ENCODE assay signal across 20 cellular contexts in the genomic region with DNA sequence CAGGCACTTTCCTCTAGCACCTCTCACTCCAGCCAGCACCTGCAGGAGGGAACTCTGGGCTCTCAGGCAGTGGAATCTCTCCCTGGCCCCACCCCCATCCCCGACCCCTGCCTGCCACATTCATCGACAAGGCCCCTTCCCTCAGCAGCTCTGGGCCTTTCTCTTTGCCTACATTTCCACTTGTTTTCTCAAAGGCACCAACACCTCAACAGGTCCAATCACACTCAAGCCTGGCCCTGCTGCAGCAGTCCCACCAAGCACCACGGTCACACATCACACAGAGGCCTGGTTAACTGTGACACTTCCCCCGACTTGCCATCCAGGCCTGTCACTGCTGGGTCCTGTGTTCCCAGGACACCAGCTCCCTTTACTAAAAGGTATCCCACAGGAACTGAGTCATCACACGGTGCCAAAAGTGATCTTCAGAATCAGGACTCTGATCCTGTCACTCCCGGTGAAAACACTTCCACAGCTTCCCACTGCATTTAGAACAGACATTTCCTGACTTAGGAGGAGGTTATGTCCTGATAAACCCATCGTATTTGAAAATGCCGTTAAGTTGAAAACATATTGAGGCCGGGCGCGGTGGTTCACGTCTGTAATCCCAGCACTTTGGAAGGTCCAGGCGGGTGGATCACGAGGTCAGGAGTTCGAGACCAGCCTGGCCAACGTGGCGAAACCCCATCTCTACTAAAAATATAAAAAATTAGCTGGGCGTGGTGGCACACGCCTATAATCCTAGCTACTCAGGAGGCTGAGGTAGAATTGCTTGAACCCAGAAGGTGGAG. TPM values are rescaled to one million over a fixed set of nuclear protein-coding genes. Genes with fewer than 3 reads are reported as not detected.
A peak's percentile ranks its signal among the peaks of the same experiment; 100 is the strongest.
DNase-seq lines count a peak whose midpoint lies in the region; ATAC-seq and TF ChIP-seq lines count a peak whose summit lies in the region.
"Had no signal": no experiment of that assay in that cellular context is flagged by ENCODE, and none has a peak within 500 bp of the region (broad histone marks: within the 10 kb centered on the region; RNA-seq: fewer than 3 reads in every experiment).

No MANE protein-coding gene starts in this region.

- no peak overlapping the region for H3K4me3 Mint-ChIP-seq in brain

- no peak overlapping the region for H3K4me2 ChIP-seq in mesenchymal stem cell (ENCODE audit: low read length, poor library complexity, severe bottlenecking)
- H3K4me2 ChIP-seq: BLaER1 had no signal

- H2BK5ac ChIP-seq in mesenchymal stem cell (ENCODE audit: low read depth, low read length, poor library complexity, severe bottlenecking): no peak overlapping the region

- no peak overlapping the region for H2BK120ac ChIP-seq in mesenchymal stem cell (ENCODE audit: low read depth, low read length)

- H2AFZ ChIP-seq in mesenchymal stem cell (ENCODE audit: low read depth, low read length): no peak overlapping the region

- peak overlapping the region; percentile 89 for H3K27ac ChIP-seq in cardiac muscle cell
- H3K27ac ChIP-seq in heart right ventricle: peak overlapping the region in 1 of 10 donors; percentile 2
- no peak overlapping the region for H3K27ac ChIP-seq in mesenchymal stem cell (ENCODE audit: low read length, poor library complexity, severe bottlenecking)
- H3K27ac ChIP-seq: BLaER1, vagina, WERI-Rb-1 had no signal

- intact Hi-C loops in heart right ventricle (cut with DNase I): no loop called here

- H3K9me3 ChIP-seq in cardiac muscle cell (ENCODE audit: low read depth) (no peaks in the 10 kb centered on the region), heart right ventricle (no peaks in the 10 kb centered on the region), mesenchymal stem cell (ENCODE audit: control insufficient read depth, low read length) (no peaks in the 10 kb centered on the region)
- H3K9me3 ChIP-seq: BLaER1, breast epithelium, MG63, vagina had no signal

- H3K4ac ChIP-seq in mesenchymal stem cell (ENCODE audit: low read depth in 1 of 2, low read length in 2 of 2): no peak overlapping the region

- peak overlapping the region; percentile 19 for H4K91ac ChIP-seq in mesenchymal stem cell (ENCODE audit: low read length)

- H3K4me1 Mint-ChIP-seq in brain: peaks cover 7% of the 10 kb centered on the region

- no peak overlapping the region for H3K4me3 ChIP-seq in cardiac muscle cell
- no peak overlapping the region for H3K4me3 ChIP-seq in heart right ventricle
- no peak overlapping the region for H3K4me3 ChIP-seq in mesenchymal stem cell (ENCODE audit: insufficient read depth in 1 of 2, low read depth in 1 of 2, low read length in 2 of 2)
- H3K4me3 ChIP-seq: BLaER1, breast epithelium, MG63, skin epidermis, vagina had no signal

- peaks cover 62% of the 10 kb centered on the region for H3K79me1 ChIP-seq in mesenchymal stem cell (replicated peaks; ENCODE audit: low read length, poor library complexity, severe bottlenecking)

- no peak overlapping the region for H4K8ac ChIP-seq in mesenchymal stem cell (ENCODE audit: low read length)

- H2AK5ac ChIP-seq in mesenchymal stem cell (ENCODE audit: low read length, severe bottlenecking): no peak overlapping the region

- H3K36me3 Mint-ChIP-seq in brain: peaks cover 84% of the 10 kb centered on the region

- TF ChIP-seq CTCF in cardiac muscle cell (IDR thresholded peaks at IDR 0.05; ENCODE audit: low read depth, low read length): no peak
- no peak for TF ChIP-seq CTCF in heart right ventricle (IDR thresholded peaks at IDR 0.05)
- no peak for TF ChIP-seq CTCF in brain (conservative IDR thresholded peaks at IDR 0.05)

- no peak overlapping the region for H2BK12ac ChIP-seq in mesenchymal stem cell (ENCODE audit: low read length in 2 of 2)

- no peaks in the 10 kb centered on the region for H3K9me3 Mint-ChIP-seq in brain

- H3K27me3 Mint-ChIP-seq in brain: no peaks in the 10 kb centered on the region

- H3K36me3 ChIP-seq in cardiac muscle cell (peaks cover 11% of the 10 kb centered on the region), heart right ventricle (peaks cover 3 to 100% (median 65%) of the 10 kb centered on the region in 9 donors), mesenchymal stem cell (ENCODE audit: control insufficient read depth in 1 of 2, insufficient read depth in 2 of 2, low read depth in 1 of 2, low read length in 2 of 2) (peaks cover 94 to 97% of the 10 kb centered on the region in 2 experiments)

- 78 to 82% methylated on average over 19 of the region's 19 CpGs for WGBS in heart right ventricle, 2 donors
- WGBS in mesenchymal stem cell: 88% methylated on average over 15 of the region's 19 CpGs

- H3K23ac ChIP-seq in mesenchymal stem cell (ENCODE audit: low read length in 2 of 2): no peak overlapping the region

- H2BK15ac ChIP-seq in mesenchymal stem cell (ENCODE audit: low read depth, poor library complexity, severe bottlenecking): no peak overlapping the region

- peak overlapping the region in 3 of 5 experiments; percentile 36 to 67 (median 38) for H3K27ac Mint-ChIP-seq in brain

- H3K18ac ChIP-seq in mesenchymal stem cell (ENCODE audit: low read depth in 1 of 2, low read length in 2 of 2): no peak overlapping the region

- peaks cover 59% of the 10 kb centered on the region for H3K4me1 ChIP-seq in cardiac muscle cell (ENCODE audit: low read depth)
- peaks cover 0 to 44% (median 4%) of the 10 kb centered on the region in 9 donors for H3K4me1 ChIP-seq in heart right ventricle
- peaks cover 3% of the 10 kb centered on the region for H3K4me1 ChIP-seq in mesenchymal stem cell (ENCODE audit: control insufficient read depth, insufficient read depth, low read depth, low read length)
- H3K4me1 ChIP-seq: BLaER1, breast epithelium had no signal

- H3K27me3 ChIP-seq in cardiac muscle cell (no peaks in the 10 kb centered on the region), heart right ventricle (no peaks in the 10 kb centered on the region), mesenchymal stem cell (ENCODE audit: control insufficient read depth in 1 of 2, insufficient read depth in 1 of 2, low read length in 2 of 2) (no peaks in the 10 kb centered on the region)
- H3K27me3 ChIP-seq: BLaER1, breast epithelium, MG63, vagina had no signal

- peak in 1 of 2 donors; percentile 72 for DNase-seq in cardiac muscle cell (ENCODE audit: low read depth in 1 of 2, low spot score in 1 of 2)
- no peak for DNase-seq in heart right ventricle
- DNase-seq in mesenchymal stem cell: no peak
- no peak for DNase-seq in stimulated activated CD4-positive, alpha-beta T cell treated with anti-CD3 and anti-CD28 coated beads, Interleukin-1b, Interleukin-23, amount 100 ng/mL, for 48 hours
- no peak for DNase-seq in NCI-H82 treated with DMSO at 0.1 percent for 48 hours (lab: John Stamatoyannopoulos, UW; ENCODE audit: unreplicated experiment)
- DNase-seq: effector memory CD4-positive, alpha-beta T cell; foreskin fibroblast; mesendoderm; MG63; NCI-H2081 treated with DMSO at 0.1 percent for 48 hours; NCI-H524 treated with DMSO at 0.1 percent for 48 hours; PC-3; stimulated activated naive CD4-positive, alpha-beta T cell treated with Interleukin-2 at 50 U/mL for 16 hours; WERI-Rb-1 had no signal

- peak overlapping the region in 1 of 2 experiments; percentile 36 for H3K14ac ChIP-seq in mesenchymal stem cell (ENCODE audit: low read length in 2 of 2)

- no peak overlapping the region for H3K9ac ChIP-seq in mesenchymal stem cell (ENCODE audit: low read length)
- H3K9ac ChIP-seq: BLaER1 had no signal

- no peak for ATAC-seq in heart right ventricle
- ATAC-seq in HG03565 (IDR thresholded peaks at IDR 0.05; ENCODE audit: unreplicated experiment): no peak
- ATAC-seq: PC-3 had no signal

RNA-seq across cellular contexts. Expression of a gene that starts 54.9 kb away (rescaled TPM):
- total RNA-seq in cardiac muscle cell: 30.2 and 73.2 TPM in 2 replicates
- polyA plus RNA-seq in cardiac muscle cell: 107 and 112 TPM in 2 replicates
- 100 to 1,000 TPM; 117 to 318 (median 182) TPM for total RNA-seq in heart right ventricle
- 100 to 1,000 TPM in 1 of 2 donors, 10 to 100 TPM in 1; 22.1 to 962 TPM for polyA plus RNA-seq in heart right ventricle
- polyA plus RNA-seq in brain (ENCODE audit: insufficient read depth, low read depth, low replicate concordance): 6.3 TPM
- polyA plus RNA-seq in mesenchymal stem cell (2013, experiment 1 of 2): 0.10 TPM
- 0.08 TPM for polyA plus RNA-seq in mesenchymal stem cell (2013, experiment 2 of 2)

RNA-seq across cellular contexts. Expression of a gene that starts 55.0 kb away (rescaled TPM):
- total RNA-seq in cardiac muscle cell (50.5 and 69.5 TPM in 2 replicates), heart right ventricle (10 to 100 TPM; 20.0 to 33.2 (median 24.7) TPM)
- polyA plus RNA-seq in cardiac muscle cell (59.9 and 82.9 TPM in 2 replicates), heart right ventricle (10 to 100 TPM; 30.6 to 60.4 TPM), brain (ENCODE audit: insufficient read depth, low read depth, low replicate concordance) (107 TPM)
- 40.8 TPM for polyA plus RNA-seq in mesenchymal stem cell (2013, experiment 1 of 2)
- 38.6 TPM for polyA plus RNA-seq in mesenchymal stem cell (2013, experiment 2 of 2)
